Comparison of ENCODE assay signal across 9 cellular contexts in the genomic region with DNA sequence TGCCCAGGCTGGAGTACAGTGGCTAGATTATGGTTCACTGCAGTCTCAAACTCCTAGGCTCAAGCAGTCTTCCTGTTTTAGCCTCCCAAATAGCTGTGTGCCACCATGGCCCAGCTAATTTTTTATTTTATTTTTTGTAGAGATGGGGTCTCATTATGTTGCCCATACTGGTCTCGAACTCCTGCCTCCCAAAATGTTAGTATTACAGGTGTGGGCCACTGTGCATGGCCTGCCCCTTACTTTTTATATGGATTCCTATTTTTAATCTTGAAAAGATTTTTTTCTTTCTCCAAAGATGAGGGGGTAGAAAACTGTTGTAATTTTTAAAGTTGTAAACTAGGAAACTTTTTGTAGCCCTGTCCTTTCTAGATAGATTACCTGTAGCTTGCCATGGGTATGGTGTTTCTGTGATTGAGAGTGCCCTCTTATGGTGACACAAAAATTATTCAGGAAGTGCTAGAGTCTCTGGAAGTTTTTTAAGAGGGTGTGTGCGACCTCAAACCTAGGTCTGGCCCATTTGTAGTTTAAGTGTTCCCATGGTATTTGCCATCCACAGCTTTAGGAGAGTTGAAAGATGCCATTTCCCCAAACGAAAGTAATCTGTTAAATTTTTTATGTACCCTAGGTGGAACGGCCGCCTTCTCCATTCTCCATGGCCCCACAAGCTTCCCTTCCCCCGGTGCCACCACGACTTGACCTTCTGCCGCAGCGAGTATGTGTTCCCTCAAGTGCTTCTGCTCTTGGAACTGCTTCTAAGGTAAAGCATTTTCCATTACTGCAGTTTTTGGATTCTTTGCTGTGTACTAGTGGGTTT. TPM values are rescaled to one million over a fixed set of nuclear protein-coding genes. Genes with fewer than 3 reads are reported as not detected.
A peak's percentile ranks its signal among the peaks of the same experiment; 100 is the strongest.
DNase-seq lines count a peak whose midpoint lies in the region; ATAC-seq and TF ChIP-seq lines count a peak whose summit lies in the region.
"Had no signal": no experiment of that assay in that cellular context is flagged by ENCODE, and none has a peak within 500 bp of the region (broad histone marks: within the 10 kb centered on the region; RNA-seq: fewer than 3 reads in every experiment).

No MANE protein-coding gene starts in this region.

- H3K4me3 ChIP-seq in GM12875 (ENCODE audit: low read depth, low read length) (no peak overlapping the region), MG63 (no peak overlapping the region)
- H3K4me3 ChIP-seq: SK-N-MC had no signal

- H3K27ac Mint-ChIP-seq in MCF 10A (ENCODE audit: low read depth, unreplicated experiment): no peak overlapping the region

- no peaks in the 10 kb centered on the region for H3K9me3 Mint-ChIP-seq in MCF 10A (ENCODE audit: unreplicated experiment)

- H3K4me1 Mint-ChIP-seq in MCF 10A (ENCODE audit: insufficient read depth, unreplicated experiment): peaks cover 4% of the 10 kb centered on the region

- TF ChIP-seq CTCF in GM12875 (IDR thresholded peaks at IDR 0.05; ENCODE audit: borderline replicate concordance, insufficient read depth, low read depth, low read length): peak; percentile 27; the same call in 1 of the 2 replicates
- TF ChIP-seq CTCF in MCF 10A (IDR thresholded peaks at IDR 0.05; ENCODE audit: unreplicated experiment): peak; percentile 55

- peaks cover 43% of the 10 kb centered on the region for H3K36me3 ChIP-seq in MG63

- peaks cover 51% of the 10 kb centered on the region for H3K36me3 Mint-ChIP-seq in MCF 10A (ENCODE audit: insufficient read depth, unreplicated experiment)

- no peaks in the 10 kb centered on the region for H3K9me3 ChIP-seq in MG63

- CTCF ChIA-PET in MCF 10A (lab: Yijun Ruan, JAX): interaction anchor here (0.5 to 4.2 kb wide), 32 partner anchors 11 to 1298 kb away, joined by 3 to 22 read pairs (median 3); a partner anchor contains a TSS

- ATAC-seq in left lobe of liver (peak; percentile 94), HG03460 (IDR thresholded peaks at IDR 0.05; ENCODE audit: unreplicated experiment) (no peak), GM21825 (IDR thresholded peaks at IDR 0.05; ENCODE audit: unreplicated experiment) (no peak)

- BruUV-seq in MCF 10A (replicated peaks; lab: Mats Ljungman, UMichigan): no TSS peak

- no peaks in the 10 kb centered on the region for H3K27me3 ChIP-seq in MG63

- no peaks in the 10 kb centered on the region for H3K27me3 Mint-ChIP-seq in MCF 10A (ENCODE audit: insufficient read depth, unreplicated experiment)

- intact Hi-C loops in MCF 10A (cut with micrococcal nuclease): loop anchor here (1.0 to 10.0 kb wide), 2 partner anchors 79 to 180 kb away; a partner anchor contains a TSS

- POLR2A ChIA-PET in MCF 10A (lab: Yijun Ruan, JAX): interaction anchor here (0.7 to 2.1 kb wide), 4 partner anchors 76 to 323 kb away, joined by 3 to 12 read pairs (median 3); a partner anchor contains a TSS

- DNase-seq in CD1c-positive myeloid dendritic cell (ENCODE audit: extremely low spot score) (peak; percentile 25), NCI-H526 treated with DMSO at 0.1 percent for 48 hours (lab: John Stamatoyannopoulos, UW) (peak; percentile 50), MCF 10A (ENCODE audit: unreplicated experiment) (peak; percentile 57), left lobe of liver (ENCODE audit: low spot score) (no peak), MG63 (no peak)

- H3K4me3 Mint-ChIP-seq in MCF 10A (ENCODE audit: unreplicated experiment): no peak overlapping the region

RNA-seq across cellular contexts. Expression of a gene that starts 32.4 kb away (rescaled TPM):
- total RNA-seq in MCF 10A (2022): 3.5 TPM in 2 replicates
- total RNA-seq in left lobe of liver: 1.5 TPM
- 1.8 and 13.6 TPM in 2 replicates for total RNA-seq in MG63 (2014; rRNA removed; shearing (Covaris generic); ENCODE audit: low replicate concordance)

RNA-seq across cellular contexts. Expression of a gene that starts 49.8 kb away (rescaled TPM):
- total RNA-seq in MCF 10A (2022): 19.2 and 20.9 TPM in 2 replicates
- 15.0 TPM for total RNA-seq in left lobe of liver
- total RNA-seq in MG63 (2014; rRNA removed; shearing (Covaris generic); ENCODE audit: low replicate concordance): 8.5 and 23.3 TPM in 2 replicates

RNA-seq across cellular contexts. Expression of a gene that starts 56.1 kb away (rescaled TPM):
- total RNA-seq in MCF 10A (2022) (not detected in 2 replicates), left lobe of liver (4.7 TPM)
- total RNA-seq in MG63 (2014; rRNA removed; shearing (Covaris generic); ENCODE audit: low replicate concordance): not detected in 2 replicates

Comparison
In these comparisons a context has a peak if more than half of its experiments do, and no peak if none do; other contexts are left out.
1. DNase-seq: peak in CD1c-positive myeloid dendritic cell (single experiment), NCI-H526 treated with DMSO at 0.1 percent for 48 hours (single experiment) and MCF 10A (single experiment); none in left lobe of liver (single experiment) and MG63 (single experiment).